11 cellular contexts compared by ENCODE assay signal in genomic region chr5:1387059-1387755, GRCh38. TPM values are rescaled to one million over a fixed set of nuclear protein-coding genes. Genes with fewer than 3 reads are reported as not detected.
A peak's percentile ranks its signal among the peaks of the same experiment; 100 is the strongest.
DNase-seq lines count a peak whose midpoint lies in the region; ATAC-seq and TF ChIP-seq lines count a peak whose summit lies in the region.
"Had no signal": no experiment of that assay in that cellular context is flagged by ENCODE, and none has a peak within 500 bp of the region (broad histone marks: within the 10 kb centered on the region; RNA-seq: fewer than 3 reads in every experiment).

No MANE protein-coding gene starts in this region.

- ATAC-seq in activated T-cell treated with anti-CD3 and anti-CD28 coated beads, Interleukin-2, amount 50 U/mL, for 72 hours (replicated peaks in 1 of 2): no peak
- no peak for ATAC-seq in stimulated activated memory B cell treated with anti-CD40 and anti-IgM and Interleukin-4, amounts not matched to agents 10 μg/mL and 1 μg/mL and 100 μg/mL, for 72 hours
- ATAC-seq in esophagus mucosa: no peak

- peaks cover 14% of the 10 kb centered on the region for H3K27me3 Mint-ChIP-seq in activated T-cell treated with anti-CD3 and anti-CD28 coated beads, Interleukin-2, amount 50 U/mL, for 72 hours (ENCODE audit: low read depth)
- peaks cover 60% of the 10 kb centered on the region for H3K27me3 Mint-ChIP-seq in chondrocyte (ENCODE audit: low read depth)
- peaks cover 6% of the 10 kb centered on the region for H3K27me3 Mint-ChIP-seq in stimulated activated memory B cell treated with anti-CD40 and anti-IgM and Interleukin-4, amounts not matched to agents 10 μg/mL and 1 μg/mL and 100 μg/mL, for 72 hours

- H3K27me3 ChIP-seq in brain microvascular endothelial cell (replicated peaks): peaks cover 16% of the 10 kb centered on the region

- no peak overlapping the region for H3K4me3 ChIP-seq in brain microvascular endothelial cell (ENCODE audit: low read depth, low read length)

- in situ Hi-C loops in brain microvascular endothelial cell (cut with HindIII; ENCODE audit: low pct_ligation_motif_present, low sequenced_read_pairs): no loop called here

- peaks cover 19% of the 10 kb centered on the region for H3K4me1 Mint-ChIP-seq in activated T-cell treated with anti-CD3 and anti-CD28 coated beads, Interleukin-2, amount 50 U/mL, for 72 hours (ENCODE audit: low read depth)
- H3K4me1 Mint-ChIP-seq in chondrocyte (ENCODE audit: low read depth): peaks cover 15% of the 10 kb centered on the region
- H3K4me1 Mint-ChIP-seq in stimulated activated memory B cell treated with anti-CD40 and anti-IgM and Interleukin-4, amounts not matched to agents 10 μg/mL and 1 μg/mL and 100 μg/mL, for 72 hours: peaks cover 19% of the 10 kb centered on the region

- H3K36me3 Mint-ChIP-seq in activated T-cell treated with anti-CD3 and anti-CD28 coated beads, Interleukin-2, amount 50 U/mL, for 72 hours (ENCODE audit: insufficient read depth in 2 of 2): no peaks in the 10 kb centered on the region
- no peaks in the 10 kb centered on the region for H3K36me3 Mint-ChIP-seq in chondrocyte (ENCODE audit: low read depth)
- no peaks in the 10 kb centered on the region for H3K36me3 Mint-ChIP-seq in stimulated activated memory B cell treated with anti-CD40 and anti-IgM and Interleukin-4, amounts not matched to agents 10 μg/mL and 1 μg/mL and 100 μg/mL, for 72 hours

- H3K27ac Mint-ChIP-seq in activated T-cell treated with anti-CD3 and anti-CD28 coated beads, Interleukin-2, amount 50 U/mL, for 72 hours: peak overlapping the region; percentile 1
- no peak overlapping the region for H3K27ac Mint-ChIP-seq in chondrocyte (ENCODE audit: unreplicated experiment)
- H3K27ac Mint-ChIP-seq in stimulated activated memory B cell treated with anti-CD40 and anti-IgM and Interleukin-4, amounts not matched to agents 10 μg/mL and 1 μg/mL and 100 μg/mL, for 72 hours: peak overlapping the region; percentile 97

- no peaks in the 10 kb centered on the region for H3K36me3 ChIP-seq in brain microvascular endothelial cell (replicated peaks)

- no peak overlapping the region for H3K27ac ChIP-seq in brain microvascular endothelial cell

- TF ChIP-seq CTCF in chondrocyte (IDR thresholded peaks at IDR 0.05): no peak
- no peak for TF ChIP-seq CTCF in brain microvascular endothelial cell (IDR thresholded peaks at IDR 0.05; ENCODE audit: low read depth, low read length, missing control alignments)

- no peak for DNase-seq in activated T-cell treated with anti-CD3 and anti-CD28 coated beads, Interleukin-2, amount 50 U/mL, for 72 hours
- no peak for DNase-seq in activated T-cell treated with anti-CD3 and anti-CD28 coated beads for 4 hours
- peak; percentile 23 for DNase-seq in NCI-H524 treated with DMSO at 0.1 percent for 48 hours (lab: John Stamatoyannopoulos, UW)
- no peak for DNase-seq in chondrocyte (ENCODE audit: low spot score)
- DNase-seq in brain microvascular endothelial cell: no peak
- no peak for DNase-seq in NCI-H1048 (lab: John Stamatoyannopoulos, UW)
- DNase-seq: activated gamma-delta T cell treated with Interleukin-2 at 50 U/mL for 16 hours, NCI-H1105 had no signal

- H3K4me3 Mint-ChIP-seq in activated T-cell treated with anti-CD3 and anti-CD28 coated beads, Interleukin-2, amount 50 U/mL, for 72 hours: peak overlapping the region; percentile 96 to 98
- H3K4me3 Mint-ChIP-seq in chondrocyte (ENCODE audit: unreplicated experiment): peak overlapping the region; percentile 85
- peak overlapping the region; percentile 96 for H3K4me3 Mint-ChIP-seq in stimulated activated memory B cell treated with anti-CD40 and anti-IgM and Interleukin-4, amounts not matched to agents 10 μg/mL and 1 μg/mL and 100 μg/mL, for 72 hours

- peaks cover 2 to 3% of the 10 kb centered on the region in 2 donors for H3K9me3 Mint-ChIP-seq in activated T-cell treated with anti-CD3 and anti-CD28 coated beads, Interleukin-2, amount 50 U/mL, for 72 hours
- H3K9me3 Mint-ChIP-seq in chondrocyte (ENCODE audit: low read depth): peaks cover 4% of the 10 kb centered on the region
- peaks cover 8% of the 10 kb centered on the region for H3K9me3 Mint-ChIP-seq in stimulated activated memory B cell treated with anti-CD40 and anti-IgM and Interleukin-4, amounts not matched to agents 10 μg/mL and 1 μg/mL and 100 μg/mL, for 72 hours

RNA-seq across cellular contexts. Expression of gene CLPTM1L, which starts 42.3 kb away (rescaled TPM):
- total RNA-seq in activated T-cell treated with anti-CD3 and anti-CD28 coated beads, Interleukin-2, amount 50 U/mL, for 72 hours: 10 to 100 TPM; 78.6 to 80.2 TPM
- total RNA-seq in chondrocyte (75.8 to 108 TPM (median 81.6 TPM) in 3 replicates), esophagus mucosa (39.5 TPM)

RNA-seq across cellular contexts. Expression of gene SLC6A3, which starts 58.0 kb away (rescaled TPM):
- total RNA-seq in activated T-cell treated with anti-CD3 and anti-CD28 coated beads, Interleukin-2, amount 50 U/mL, for 72 hours: not detected
- not detected in 3 replicates for total RNA-seq in chondrocyte
- total RNA-seq in esophagus mucosa: 0.16 TPM
- total RNA-seq: SK-MEL-5 had no signal
